23 cellular contexts compared by ENCODE assay signal in the genomic region with DNA sequence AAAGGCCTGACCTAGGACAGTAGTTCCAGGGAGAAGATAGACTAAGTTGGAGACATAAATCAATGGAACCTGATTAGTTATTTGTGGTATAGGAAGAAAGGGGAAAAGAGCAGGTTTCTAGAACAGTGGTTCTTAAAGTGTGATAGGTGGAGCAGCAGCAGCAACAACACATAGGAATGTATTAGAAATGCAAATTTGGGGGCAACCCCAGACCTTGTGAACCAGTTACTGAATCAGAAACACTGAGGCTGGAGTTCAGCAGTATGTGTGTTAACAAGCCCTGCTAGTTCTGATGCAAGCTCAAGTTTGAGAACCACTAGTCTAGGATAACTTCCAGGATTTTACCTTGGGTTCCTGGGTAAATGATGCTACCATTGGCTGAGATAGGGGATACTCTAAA.
DNase-seq lines count a peak whose midpoint lies in the region; ATAC-seq and TF ChIP-seq lines count a peak whose summit lies in the region.
"Had no signal": no experiment of that assay in that cellular context is flagged by ENCODE, and none has a peak within 500 bp of the region (broad histone marks: within the 10 kb centered on the region; RNA-seq: fewer than 3 reads in every experiment).

No MANE protein-coding gene starts in this region.

- no peaks in the 10 kb centered on the region for H3K79me2 ChIP-seq in GM23338 (replicated peaks; ENCODE audit: insufficient read depth)

- H3K4me3 Mint-ChIP-seq in GM23338, result no peak overlapping the region
- no peak overlapping the region for H3K4me3 Mint-ChIP-seq in WTC11
- no peak overlapping the region for H3K4me3 Mint-ChIP-seq in memory B cell
- H3K4me3 Mint-ChIP-seq in stimulated activated naive B cell treated with anti-CD40 and anti-IgM and Interleukin-4, amounts not matched to agents 10 μg/mL and 1 μg/mL and 100 μg/mL, for 72 hours, result no peak overlapping the region
- H3K4me3 Mint-ChIP-seq: CD14-positive monocyte, H9, T-cell had no signal

- no peaks in the 10 kb centered on the region for H3K36me3 ChIP-seq in GM23338 (ENCODE audit: insufficient read depth)

- H3K9me3 Mint-ChIP-seq in GM23338 (no peaks in the 10 kb centered on the region), WTC11 (no peaks in the 10 kb centered on the region), memory B cell (no peaks in the 10 kb centered on the region)
- no peaks in the 10 kb centered on the region for H3K9me3 Mint-ChIP-seq in stimulated activated naive B cell treated with anti-CD40 and anti-IgM and Interleukin-4, amounts not matched to agents 10 μg/mL and 1 μg/mL and 100 μg/mL, for 72 hours
- H3K9me3 Mint-ChIP-seq: CD14-positive monocyte, H9, T-cell had no signal

- no peaks in the 10 kb centered on the region for H3K4me1 Mint-ChIP-seq in GM23338
- no peaks in the 10 kb centered on the region for H3K4me1 Mint-ChIP-seq in WTC11
- H3K4me1 Mint-ChIP-seq in memory B cell, result peaks cover 3% of the 10 kb centered on the region
- H3K4me1 Mint-ChIP-seq in stimulated activated naive B cell treated with anti-CD40 and anti-IgM and Interleukin-4, amounts not matched to agents 10 μg/mL and 1 μg/mL and 100 μg/mL, for 72 hours, result no peaks in the 10 kb centered on the region
- H3K4me1 Mint-ChIP-seq: CD14-positive monocyte, H9, T-cell had no signal

- ATAC-seq in GM23338 (peak; percentile 76), WTC11 (peak; percentile 80), memory B cell (ENCODE audit: low read depth) (peak; percentile 79)
- ATAC-seq in stimulated activated naive B cell treated with anti-CD40 and anti-IgM and Interleukin-4, amounts not matched to agents 10 μg/mL and 1 μg/mL and 100 μg/mL, for 72 hours (replicated peaks), result peak; percentile 85 to 87
- ATAC-seq: K562, PC-3, T-cell had no signal

- H3F3A ChIP-seq in GM23338 (replicated peaks; ENCODE audit: low read depth), result no peaks in the 10 kb centered on the region

- DNase-seq in GM23338 (ENCODE audit: low spot score) (peak; percentile 28), WTC11 (ENCODE audit: low spot score) (no peak), memory B cell (ENCODE audit: low spot score in 2 of 2) (no peak), COLO829 (ENCODE audit: low spot score) (no peak), midbrain (lab: John Stamatoyannopoulos, UW) (no peak), HCEC 1CT (no peak)
- DNase-seq in stimulated activated naive B cell treated with anti-CD40 and anti-IgM and Interleukin-4, amounts not matched to agents 10 μg/mL and 1 μg/mL and 100 μg/mL, for 72 hours, result no peak
- DNase-seq: ACHN, DMS 273 treated with DMSO at 0.1 percent for 48 hours, GDM1, H9, NCI-H1105 treated with DMSO at 0.1 percent for 48 hours, NCI-H1694, NCI-H2107, NCI-H510A treated with DMSO at 0.1 percent for 48 hours, NCI-H774, PC-3, RPMI8226, SHP77 treated with DMSO at 0.1 percent for 48 hours, SK-N-SH, T-cell had no signal

- no peaks in the 10 kb centered on the region for H3K27me3 ChIP-seq in GM23338 (ENCODE audit: insufficient read depth)

- CTCF ChIA-PET in WTC11 (lab: Charles Lee), result interaction anchor here (0.9 to 3.0 kb wide), 5 partner anchors 10 to 477 kb away, joined by 3 to 13 read pairs (median 7); no protein-coding TSS in a partner anchor

- no peak overlapping the region for H3K4me3 ChIP-seq in GM23338
- H3K4me3 ChIP-seq: K562 had no signal

- no peak overlapping the region for H3K27ac ChIP-seq in GM23338 (ENCODE audit: low read depth)

- no peak overlapping the region for H3K27ac Mint-ChIP-seq in GM23338
- no peak overlapping the region for H3K27ac Mint-ChIP-seq in WTC11
- no peak overlapping the region for H3K27ac Mint-ChIP-seq in memory B cell
- H3K27ac Mint-ChIP-seq in stimulated activated naive B cell treated with anti-CD40 and anti-IgM and Interleukin-4, amounts not matched to agents 10 μg/mL and 1 μg/mL and 100 μg/mL, for 72 hours, result no peak overlapping the region
- H3K27ac Mint-ChIP-seq: CD14-positive monocyte, H9, T-cell had no signal

- POLR2A ChIA-PET in WTC11 (lab: Charles Lee), result no interaction called here

- no peaks in the 10 kb centered on the region for H4K20me1 ChIP-seq in GM23338 (replicated peaks; ENCODE audit: insufficient read depth)

- peaks cover 9% of the 10 kb centered on the region; the same call in 1 of the 2 replicates for H3K9me2 ChIP-seq in GM23338 (ENCODE audit: insufficient read depth)
- H3K9me2 ChIP-seq: SK-N-SH had no signal

- peaks cover 9% of the 10 kb centered on the region for H3K4me1 ChIP-seq in GM23338 (ENCODE audit: insufficient read depth)

- no peaks in the 10 kb centered on the region for H3K36me3 Mint-ChIP-seq in GM23338 (ENCODE audit: low read depth)
- no peaks in the 10 kb centered on the region for H3K36me3 Mint-ChIP-seq in WTC11
- H3K36me3 Mint-ChIP-seq in memory B cell, result no peaks in the 10 kb centered on the region
- H3K36me3 Mint-ChIP-seq in stimulated activated naive B cell treated with anti-CD40 and anti-IgM and Interleukin-4, amounts not matched to agents 10 μg/mL and 1 μg/mL and 100 μg/mL, for 72 hours, result no peaks in the 10 kb centered on the region
- H3K36me3 Mint-ChIP-seq: CD14-positive monocyte, T-cell had no signal

- H2AFZ ChIP-seq in GM23338, result peak overlapping the region; percentile 68

- H3K27me3 Mint-ChIP-seq in GM23338 (ENCODE audit: insufficient read depth, low read depth, poor library complexity), result no peaks in the 10 kb centered on the region
- no peaks in the 10 kb centered on the region for H3K27me3 Mint-ChIP-seq in WTC11 (ENCODE audit: low read depth)
- H3K27me3 Mint-ChIP-seq in memory B cell, result no peaks in the 10 kb centered on the region
- no peaks in the 10 kb centered on the region for H3K27me3 Mint-ChIP-seq in stimulated activated naive B cell treated with anti-CD40 and anti-IgM and Interleukin-4, amounts not matched to agents 10 μg/mL and 1 μg/mL and 100 μg/mL, for 72 hours
- H3K27me3 Mint-ChIP-seq: T-cell had no signal

- no peak overlapping the region for H3K4me2 ChIP-seq in GM23338
- H3K4me2 ChIP-seq: SK-N-SH had no signal

- TF ChIP-seq CTCF in GM23338 (conservative IDR thresholded peaks at IDR 0.05; ENCODE audit: low read depth in 2 of 2), result no peak
- no peak for TF ChIP-seq CTCF in WTC11 (IDR thresholded peaks at IDR 0.05)

TF ChIP-seq in GM23338, 12 proteins besides CTCF, POLR2A, EP300 and RAD21 (continues in another document):
- TF ChIP-seq NANOG (IDR thresholded peaks at IDR 0.05; ENCODE audit: borderline replicate concordance), result no peak
- no peak for TF ChIP-seq POLR2AphosphoS5 (IDR thresholded peaks at IDR 0.05; ENCODE audit: low read depth)
- TF ChIP-seq, protein P1, sequence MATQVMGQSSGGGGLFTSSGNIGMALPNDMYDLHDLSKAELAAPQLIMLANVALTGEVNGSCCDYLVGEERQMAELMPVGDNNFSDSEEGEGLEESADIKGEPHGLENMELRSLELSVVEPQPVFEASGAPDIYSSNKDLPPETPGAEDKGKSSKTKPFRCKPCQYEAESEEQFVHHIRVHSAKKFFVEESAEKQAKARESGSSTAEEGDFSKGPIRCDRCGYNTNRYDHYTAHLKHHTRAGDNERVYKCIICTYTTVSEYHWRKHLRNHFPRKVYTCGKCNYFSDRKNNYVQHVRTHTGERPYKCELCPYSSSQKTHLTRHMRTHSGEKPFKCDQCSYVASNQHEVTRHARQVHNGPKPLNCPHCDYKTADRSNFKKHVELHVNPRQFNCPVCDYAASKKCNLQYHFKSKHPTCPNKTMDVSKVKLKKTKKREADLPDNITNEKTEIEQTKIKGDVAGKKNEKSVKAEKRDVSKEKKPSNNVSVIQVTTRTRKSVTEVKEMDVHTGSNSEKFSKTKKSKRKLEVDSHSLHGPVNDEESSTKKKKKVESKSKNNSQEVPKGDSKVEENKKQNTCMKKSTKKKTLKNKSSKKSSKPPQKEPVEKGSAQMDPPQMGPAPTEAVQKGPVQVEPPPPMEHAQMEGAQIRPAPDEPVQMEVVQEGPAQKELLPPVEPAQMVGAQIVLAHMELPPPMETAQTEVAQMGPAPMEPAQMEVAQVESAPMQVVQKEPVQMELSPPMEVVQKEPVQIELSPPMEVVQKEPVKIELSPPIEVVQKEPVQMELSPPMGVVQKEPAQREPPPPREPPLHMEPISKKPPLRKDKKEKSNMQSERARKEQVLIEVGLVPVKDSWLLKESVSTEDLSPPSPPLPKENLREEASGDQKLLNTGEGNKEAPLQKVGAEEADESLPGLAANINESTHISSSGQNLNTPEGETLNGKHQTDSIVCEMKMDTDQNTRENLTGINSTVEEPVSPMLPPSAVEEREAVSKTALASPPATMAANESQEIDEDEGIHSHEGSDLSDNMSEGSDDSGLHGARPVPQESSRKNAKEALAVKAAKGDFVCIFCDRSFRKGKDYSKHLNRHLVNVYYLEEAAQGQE (IDR thresholded peaks at IDR 0.05; ENCODE audit: unreplicated experiment), result no peak
- no peak for TF ChIP-seq ZNF114 (CRISPR knock-in tag; IDR thresholded peaks at IDR 0.05)

TF ChIP-seq in WTC11, 78 proteins besides CTCF, POLR2A, EP300 and RAD21:
- TF ChIP-seq NFE2L1 (CRISPR knock-in tag; IDR thresholded peaks at IDR 0.05) (no peak), ZNF423 (CRISPR knock-in tag; IDR thresholded peaks at IDR 0.05) (no peak), ZNF317 (CRISPR knock-in tag; IDR thresholded peaks at IDR 0.05; ENCODE audit: borderline replicate concordance, low read depth) (no peak), NR2C2 (CRISPR knock-in tag; IDR thresholded peaks at IDR 0.05) (no peak), ZNF219 (CRISPR knock-in tag; IDR thresholded peaks at IDR 0.05; ENCODE audit: borderline replicate concordance) (no peak), ZNF121 (CRISPR knock-in tag; IDR thresholded peaks at IDR 0.05) (no peak)
- TF ChIP-seq, protein P2, sequence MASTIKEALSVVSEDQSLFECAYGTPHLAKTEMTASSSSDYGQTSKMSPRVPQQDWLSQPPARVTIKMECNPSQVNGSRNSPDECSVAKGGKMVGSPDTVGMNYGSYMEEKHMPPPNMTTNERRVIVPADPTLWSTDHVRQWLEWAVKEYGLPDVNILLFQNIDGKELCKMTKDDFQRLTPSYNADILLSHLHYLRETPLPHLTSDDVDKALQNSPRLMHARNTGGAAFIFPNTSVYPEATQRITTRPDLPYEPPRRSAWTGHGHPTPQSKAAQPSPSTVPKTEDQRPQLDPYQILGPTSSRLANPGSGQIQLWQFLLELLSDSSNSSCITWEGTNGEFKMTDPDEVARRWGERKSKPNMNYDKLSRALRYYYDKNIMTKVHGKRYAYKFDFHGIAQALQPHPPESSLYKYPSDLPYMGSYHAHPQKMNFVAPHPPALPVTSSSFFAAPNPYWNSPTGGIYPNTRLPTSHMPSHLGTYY (CRISPR knock-in tag; IDR thresholded peaks at IDR 0.05), result no peak
- TF ChIP-seq, protein P3, sequence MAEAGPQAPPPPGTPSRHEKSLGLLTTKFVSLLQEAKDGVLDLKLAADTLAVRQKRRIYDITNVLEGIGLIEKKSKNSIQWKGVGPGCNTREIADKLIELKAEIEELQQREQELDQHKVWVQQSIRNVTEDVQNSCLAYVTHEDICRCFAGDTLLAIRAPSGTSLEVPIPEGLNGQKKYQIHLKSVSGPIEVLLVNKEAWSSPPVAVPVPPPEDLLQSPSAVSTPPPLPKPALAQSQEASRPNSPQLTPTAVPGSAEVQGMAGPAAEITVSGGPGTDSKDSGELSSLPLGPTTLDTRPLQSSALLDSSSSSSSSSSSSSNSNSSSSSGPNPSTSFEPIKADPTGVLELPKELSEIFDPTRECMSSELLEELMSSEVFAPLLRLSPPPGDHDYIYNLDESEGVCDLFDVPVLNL (CRISPR knock-in tag; IDR thresholded peaks at IDR 0.05; ENCODE audit: borderline replicate concordance, low read depth), result no peak
TF ChIP-seq in WTC11: peak in this region for 0.
